ENCODE assay signal across 12 cellular contexts in genomic region chr7:134031835-134032617, GRCh38.
DNase-seq lines count a peak whose midpoint lies in the region; ATAC-seq and TF ChIP-seq lines count a peak whose summit lies in the region.
"Had no signal": no experiment of that assay in that cellular context is flagged by ENCODE, and none has a peak within 500 bp of the region (broad histone marks: within the 10 kb centered on the region; RNA-seq: fewer than 3 reads in every experiment).

No MANE protein-coding gene starts in this region.

- no peaks in the 10 kb centered on the region for H3K27me3 Mint-ChIP-seq in activated naive CD8-positive, alpha-beta T cell
- no peaks in the 10 kb centered on the region for H3K27me3 Mint-ChIP-seq in activated naive CD8-positive, alpha-beta T cell treated with anti-CD3 and anti-CD28 coated beads for 36 hours
- no peaks in the 10 kb centered on the region for H3K27me3 Mint-ChIP-seq in endothelial cell (ENCODE audit: unreplicated experiment)

- H3K9me2 ChIP-seq in OCI-LY1 (ENCODE audit: low read depth, low read length): no peaks in the 10 kb centered on the region

- H2AFZ ChIP-seq in OCI-LY1 (ENCODE audit: low read length): no peak overlapping the region

- H4K20me1 ChIP-seq in OCI-LY1 (ENCODE audit: insufficient read depth, low read length): no peaks in the 10 kb centered on the region

- peaks cover 20% of the 10 kb centered on the region for H3K4me1 Mint-ChIP-seq in activated naive CD8-positive, alpha-beta T cell (ENCODE audit: low read depth)
- H3K4me1 Mint-ChIP-seq in activated naive CD8-positive, alpha-beta T cell treated with anti-CD3 and anti-CD28 coated beads for 36 hours: peaks cover 10% of the 10 kb centered on the region
- peaks cover 10% of the 10 kb centered on the region for H3K4me1 Mint-ChIP-seq in endothelial cell (ENCODE audit: unreplicated experiment)
- H3K4me1 Mint-ChIP-seq in stimulated activated effector memory CD8-positive, alpha-beta T cell treated with anti-CD3 and anti-CD28 coated beads, Interleukin-12 subunit alpha, Interleukin-12 subunit beta, amount 100 ng/mL, for 72 hours: peaks cover 15% of the 10 kb centered on the region

- H3K27ac ChIP-seq in OCI-LY1 (ENCODE audit: low read depth, low read length, poor library complexity, severe bottlenecking): no peak overlapping the region
- no peak overlapping the region for H3K27ac ChIP-seq in caudate nucleus (ENCODE audit: low read depth, low read length)

- no peaks in the 10 kb centered on the region for H3K27me3 ChIP-seq in OCI-LY1 (ENCODE audit: insufficient read depth, low read length)

- H3K9me3 ChIP-seq in OCI-LY1 (ENCODE audit: low read length): peaks cover 8% of the 10 kb centered on the region; the same call in 1 of the 2 replicates

- H3K27ac Mint-ChIP-seq in activated naive CD8-positive, alpha-beta T cell: peak overlapping the region; percentile 38
- no peak overlapping the region for H3K27ac Mint-ChIP-seq in activated naive CD8-positive, alpha-beta T cell treated with anti-CD3 and anti-CD28 coated beads for 36 hours
- no peak overlapping the region for H3K27ac Mint-ChIP-seq in endothelial cell (ENCODE audit: unreplicated experiment)
- no peak overlapping the region for H3K27ac Mint-ChIP-seq in stimulated activated effector memory CD8-positive, alpha-beta T cell treated with anti-CD3 and anti-CD28 coated beads, Interleukin-12 subunit alpha, Interleukin-12 subunit beta, amount 100 ng/mL, for 72 hours
- H3K27ac Mint-ChIP-seq: activated naive CD4-positive, alpha-beta T cell treated with anti-CD3 and anti-CD28 coated beads, Interleukin-2, amount 50 U/mL, for 72 hours had no signal

- H3K36me3 ChIP-seq in OCI-LY1 (ENCODE audit: insufficient read depth, low read length): no peaks in the 10 kb centered on the region

- DNase-seq in activated naive CD8-positive, alpha-beta T cell treated with anti-CD3 and anti-CD28 coated beads for 36 hours: no peak
- DNase-seq in endothelial cell (ENCODE audit: low spot score): no peak
- DNase-seq in stimulated activated effector memory CD8-positive, alpha-beta T cell treated with anti-CD3 and anti-CD28 coated beads, Interleukin-12 subunit alpha, Interleukin-12 subunit beta, amount 100 ng/mL, for 72 hours (ENCODE audit: low spot score in 2 of 2): no peak
- DNase-seq in caudate nucleus (lab: John Stamatoyannopoulos, UW): no peak
- no peak for DNase-seq in NCI-H82 (lab: John Stamatoyannopoulos, UW)
- DNase-seq: activated CD4-positive, alpha-beta T cell treated with anti-CD3 and anti-CD28 coated beads for 4 hours; AML-193; NCI-H1436 had no signal

- no peaks in the 10 kb centered on the region for H3F3A ChIP-seq in OCI-LY1 (ENCODE audit: insufficient read depth, low read length)

- peaks cover 22% of the 10 kb centered on the region for H3K36me3 Mint-ChIP-seq in activated naive CD8-positive, alpha-beta T cell
- H3K36me3 Mint-ChIP-seq in activated naive CD8-positive, alpha-beta T cell treated with anti-CD3 and anti-CD28 coated beads for 36 hours: peaks cover 11% of the 10 kb centered on the region
- H3K36me3 Mint-ChIP-seq in endothelial cell (ENCODE audit: low read depth, unreplicated experiment): peaks cover 4% of the 10 kb centered on the region
- H3K36me3 Mint-ChIP-seq in stimulated activated effector memory CD8-positive, alpha-beta T cell treated with anti-CD3 and anti-CD28 coated beads, Interleukin-12 subunit alpha, Interleukin-12 subunit beta, amount 100 ng/mL, for 72 hours: no peaks in the 10 kb centered on the region

- no peak overlapping the region for H3K4me3 ChIP-seq in OCI-LY1 (ENCODE audit: low read depth, low read length, poor library complexity, severe bottlenecking)

- TF ChIP-seq CTCF in OCI-LY1 (IDR thresholded peaks at IDR 0.05; ENCODE audit: low read length) (peak; percentile 48; the same call in 1 of the 2 replicates), endothelial cell (IDR thresholded peaks at IDR 0.05; ENCODE audit: unreplicated experiment) (peak; percentile 20)

- no peak overlapping the region for H3K9ac ChIP-seq in OCI-LY1 (ENCODE audit: low read length)

- no peak overlapping the region for H3K4me3 Mint-ChIP-seq in activated naive CD8-positive, alpha-beta T cell
- no peak overlapping the region for H3K4me3 Mint-ChIP-seq in activated naive CD8-positive, alpha-beta T cell treated with anti-CD3 and anti-CD28 coated beads for 36 hours
- no peak overlapping the region for H3K4me3 Mint-ChIP-seq in endothelial cell (ENCODE audit: unreplicated experiment)
- H3K4me3 Mint-ChIP-seq in stimulated activated effector memory CD8-positive, alpha-beta T cell treated with anti-CD3 and anti-CD28 coated beads, Interleukin-12 subunit alpha, Interleukin-12 subunit beta, amount 100 ng/mL, for 72 hours: no peak overlapping the region

- no peak overlapping the region for H3K4me2 ChIP-seq in OCI-LY1 (ENCODE audit: low read length)

- H3K4me1 ChIP-seq in OCI-LY1 (ENCODE audit: insufficient read depth, low read length, severe bottlenecking): no peaks in the 10 kb centered on the region

- H3K9me3 Mint-ChIP-seq in activated naive CD8-positive, alpha-beta T cell (ENCODE audit: low read depth): no peaks in the 10 kb centered on the region
- peaks cover 2% of the 10 kb centered on the region for H3K9me3 Mint-ChIP-seq in activated naive CD8-positive, alpha-beta T cell treated with anti-CD3 and anti-CD28 coated beads for 36 hours
- no peaks in the 10 kb centered on the region for H3K9me3 Mint-ChIP-seq in endothelial cell (ENCODE audit: unreplicated experiment)
- no peaks in the 10 kb centered on the region for H3K9me3 Mint-ChIP-seq in stimulated activated effector memory CD8-positive, alpha-beta T cell treated with anti-CD3 and anti-CD28 coated beads, Interleukin-12 subunit alpha, Interleukin-12 subunit beta, amount 100 ng/mL, for 72 hours

- ATAC-seq in stimulated activated effector memory CD8-positive, alpha-beta T cell treated with anti-CD3 and anti-CD28 coated beads, Interleukin-12 subunit alpha, Interleukin-12 subunit beta, amount 100 ng/mL, for 72 hours: peak; percentile 65
- no peak for ATAC-seq in HG02852 (IDR thresholded peaks at IDR 0.05; ENCODE audit: unreplicated experiment)
- ATAC-seq: activated naive CD4-positive, alpha-beta T cell treated with anti-CD3 and anti-CD28 coated beads, Interleukin-2, amount 50 U/mL, for 72 hours had no signal

- H3K79me2 ChIP-seq in OCI-LY1 (ENCODE audit: insufficient read depth, low read length): no peaks in the 10 kb centered on the region
